8 cellular contexts compared by ENCODE assay signal in genomic region chr6:43427406-43428111, GRCh38. TPM values are rescaled to one million over a fixed set of nuclear protein-coding genes. Genes with fewer than 3 reads are reported as not detected.
DNase-seq lines count a peak whose midpoint lies in the region; ATAC-seq and TF ChIP-seq lines count a peak whose summit lies in the region.

A gene with protein sequence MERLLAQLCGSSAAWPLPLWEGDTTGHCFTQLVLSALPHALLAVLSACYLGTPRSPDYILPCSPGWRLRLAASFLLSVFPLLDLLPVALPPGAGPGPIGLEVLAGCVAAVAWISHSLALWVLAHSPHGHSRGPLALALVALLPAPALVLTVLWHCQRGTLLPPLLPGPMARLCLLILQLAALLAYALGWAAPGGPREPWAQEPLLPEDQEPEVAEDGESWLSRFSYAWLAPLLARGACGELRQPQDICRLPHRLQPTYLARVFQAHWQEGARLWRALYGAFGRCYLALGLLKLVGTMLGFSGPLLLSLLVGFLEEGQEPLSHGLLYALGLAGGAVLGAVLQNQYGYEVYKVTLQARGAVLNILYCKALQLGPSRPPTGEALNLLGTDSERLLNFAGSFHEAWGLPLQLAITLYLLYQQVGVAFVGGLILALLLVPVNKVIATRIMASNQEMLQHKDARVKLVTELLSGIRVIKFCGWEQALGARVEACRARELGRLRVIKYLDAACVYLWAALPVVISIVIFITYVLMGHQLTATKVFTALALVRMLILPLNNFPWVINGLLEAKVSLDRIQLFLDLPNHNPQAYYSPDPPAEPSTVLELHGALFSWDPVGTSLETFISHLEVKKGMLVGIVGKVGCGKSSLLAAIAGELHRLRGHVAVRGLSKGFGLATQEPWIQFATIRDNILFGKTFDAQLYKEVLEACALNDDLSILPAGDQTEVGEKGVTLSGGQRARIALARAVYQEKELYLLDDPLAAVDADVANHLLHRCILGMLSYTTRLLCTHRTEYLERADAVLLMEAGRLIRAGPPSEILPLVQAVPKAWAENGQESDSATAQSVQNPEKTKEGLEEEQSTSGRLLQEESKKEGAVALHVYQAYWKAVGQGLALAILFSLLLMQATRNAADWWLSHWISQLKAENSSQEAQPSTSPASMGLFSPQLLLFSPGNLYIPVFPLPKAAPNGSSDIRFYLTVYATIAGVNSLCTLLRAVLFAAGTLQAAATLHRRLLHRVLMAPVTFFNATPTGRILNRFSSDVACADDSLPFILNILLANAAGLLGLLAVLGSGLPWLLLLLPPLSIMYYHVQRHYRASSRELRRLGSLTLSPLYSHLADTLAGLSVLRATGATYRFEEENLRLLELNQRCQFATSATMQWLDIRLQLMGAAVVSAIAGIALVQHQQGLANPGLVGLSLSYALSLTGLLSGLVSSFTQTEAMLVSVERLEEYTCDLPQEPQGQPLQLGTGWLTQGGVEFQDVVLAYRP (N-terminal part only) (plus strand): TSS chr6:43427541. CDS start chr6:43427979, 438 bp downstream.

- H3K36me3 Mint-ChIP-seq in activated T-cell treated with anti-CD3 and anti-CD28 coated beads, Interleukin-2, amount 50 U/mL, for 24 hours (ENCODE audit: low read depth): peaks cover 32% of the 10 kb centered on the region

- H3K27ac ChIP-seq in esophagus (ENCODE audit: low read depth in 2 of 2, low read length in 1 of 2): peak within 1 kb of the TSS; percentile 83 to 98

- H3K27me3 ChIP-seq in esophagus (ENCODE audit: control insufficient read depth in 1 of 2, insufficient read depth in 2 of 2, low read length in 2 of 2): no peaks in the 10 kb centered on the region
- H3K27me3 ChIP-seq in mucosa of stomach (ENCODE audit: control insufficient read depth, insufficient read depth, low read length): no peaks in the 10 kb centered on the region

- H3K4me1 ChIP-seq in esophagus (ENCODE audit: control insufficient read depth in 2 of 2, insufficient read depth in 2 of 2, low read length in 1 of 2) (peaks cover 0 to 6% of the 10 kb centered on the region in 2 donors), mucosa of stomach (ENCODE audit: control insufficient read depth, insufficient read depth, low read length) (peaks cover 7% of the 10 kb centered on the region)

- no peaks in the 10 kb centered on the region for H3K27me3 Mint-ChIP-seq in activated T-cell treated with anti-CD3 and anti-CD28 coated beads, Interleukin-2, amount 50 U/mL, for 24 hours

- whole genome bisulfite sequencing in esophagus, 2 donors: 0% methylated on average over 45 to 49 of the region's 49 CpGs

- H3K4me1 Mint-ChIP-seq in activated T-cell treated with anti-CD3 and anti-CD28 coated beads, Interleukin-2, amount 50 U/mL, for 24 hours (ENCODE audit: low read depth): peaks cover 25% of the 10 kb centered on the region

- H3K36me3 ChIP-seq in esophagus (ENCODE audit: control insufficient read depth in 2 of 2, insufficient read depth in 2 of 2, low read length in 1 of 2): peaks cover 0 to 7% of the 10 kb centered on the region in 2 donors
- H3K36me3 ChIP-seq in mucosa of stomach (ENCODE audit: control insufficient read depth, insufficient read depth, low read length): no peaks in the 10 kb centered on the region

- DNase-seq in DMS79 (lab: John Stamatoyannopoulos, UW): peak; percentile 93
- DNase-seq in KBM-7: peak; percentile 94
- DNase-seq in activated T-cell treated with anti-CD3 and anti-CD28 coated beads, Interleukin-2, amount 50 U/mL, for 24 hours: peak; percentile 95
- DNase-seq in stimulated activated CD8-positive, alpha-beta memory T cell treated with anti-CD3 and anti-CD28 coated beads, Interleukin-7, amount 100 ng/mL, for 1 hour (ENCODE audit: low read depth in 2 of 2): peak; percentile 84 to 85

- peak within 1 kb of the TSS; percentile 96 for H3K4me3 Mint-ChIP-seq in activated T-cell treated with anti-CD3 and anti-CD28 coated beads, Interleukin-2, amount 50 U/mL, for 24 hours

- ATAC-seq in GM21717 (IDR thresholded peaks at IDR 0.05; ENCODE audit: unreplicated experiment): peak; percentile 86

- no peaks in the 10 kb centered on the region for H3K9me3 Mint-ChIP-seq in activated T-cell treated with anti-CD3 and anti-CD28 coated beads, Interleukin-2, amount 50 U/mL, for 24 hours

- peak within 1 kb of the TSS; percentile 72 for H3K9ac ChIP-seq in mucosa of stomach (ENCODE audit: low read length)

- peak within 1 kb of the TSS; percentile 99 for H3K27ac Mint-ChIP-seq in activated T-cell treated with anti-CD3 and anti-CD28 coated beads, Interleukin-2, amount 50 U/mL, for 24 hours

- H3K9me3 ChIP-seq in esophagus (ENCODE audit: control insufficient read depth in 2 of 2, insufficient read depth in 1 of 2, low read depth in 1 of 2, low read length in 1 of 2) (no peaks in the 10 kb centered on the region), mucosa of stomach (ENCODE audit: control insufficient read depth, low read length) (no peaks in the 10 kb centered on the region)

- in situ Hi-C loops in KBM-7 (cut with MboI; ENCODE audit: low pct_unique_long_range_greater_than_20kb, low sequenced_read_pairs): no loop called here

- peak within 1 kb of the TSS; percentile 71 to 87 for H3K4me3 ChIP-seq in esophagus (ENCODE audit: low read depth in 1 of 2, low read length in 2 of 2)
- H3K4me3 ChIP-seq in mucosa of stomach (ENCODE audit: low read length): peak within 1 kb of the TSS; percentile 92

TF ChIP-seq in PFSK-1, 5 proteins besides CTCF, POLR2A, EP300 and RAD21:
- TF ChIP-seq SIN3A (IDR thresholded peaks at IDR 0.05; ENCODE audit: borderline replicate concordance, insufficient read depth, low read length) (peak; percentile 86), TAF1 (IDR thresholded peaks at IDR 0.05; ENCODE audit: borderline replicate concordance, insufficient read depth, low read length) (peak; percentile 78; the same call in 1 of the 2 replicates), FOXP2 (optimal IDR thresholded peaks at IDR 0.05; ENCODE audit: borderline replicate concordance, extremely low read depth, extremely low read length, insufficient read depth) (peak; percentile 77), POLR2AphosphoS5 (IDR thresholded peaks at IDR 0.05; ENCODE audit: low read depth, low read length) (peak; percentile 84; the same call in 1 of the 2 replicates)
- TF ChIP-seq, protein P1, sequence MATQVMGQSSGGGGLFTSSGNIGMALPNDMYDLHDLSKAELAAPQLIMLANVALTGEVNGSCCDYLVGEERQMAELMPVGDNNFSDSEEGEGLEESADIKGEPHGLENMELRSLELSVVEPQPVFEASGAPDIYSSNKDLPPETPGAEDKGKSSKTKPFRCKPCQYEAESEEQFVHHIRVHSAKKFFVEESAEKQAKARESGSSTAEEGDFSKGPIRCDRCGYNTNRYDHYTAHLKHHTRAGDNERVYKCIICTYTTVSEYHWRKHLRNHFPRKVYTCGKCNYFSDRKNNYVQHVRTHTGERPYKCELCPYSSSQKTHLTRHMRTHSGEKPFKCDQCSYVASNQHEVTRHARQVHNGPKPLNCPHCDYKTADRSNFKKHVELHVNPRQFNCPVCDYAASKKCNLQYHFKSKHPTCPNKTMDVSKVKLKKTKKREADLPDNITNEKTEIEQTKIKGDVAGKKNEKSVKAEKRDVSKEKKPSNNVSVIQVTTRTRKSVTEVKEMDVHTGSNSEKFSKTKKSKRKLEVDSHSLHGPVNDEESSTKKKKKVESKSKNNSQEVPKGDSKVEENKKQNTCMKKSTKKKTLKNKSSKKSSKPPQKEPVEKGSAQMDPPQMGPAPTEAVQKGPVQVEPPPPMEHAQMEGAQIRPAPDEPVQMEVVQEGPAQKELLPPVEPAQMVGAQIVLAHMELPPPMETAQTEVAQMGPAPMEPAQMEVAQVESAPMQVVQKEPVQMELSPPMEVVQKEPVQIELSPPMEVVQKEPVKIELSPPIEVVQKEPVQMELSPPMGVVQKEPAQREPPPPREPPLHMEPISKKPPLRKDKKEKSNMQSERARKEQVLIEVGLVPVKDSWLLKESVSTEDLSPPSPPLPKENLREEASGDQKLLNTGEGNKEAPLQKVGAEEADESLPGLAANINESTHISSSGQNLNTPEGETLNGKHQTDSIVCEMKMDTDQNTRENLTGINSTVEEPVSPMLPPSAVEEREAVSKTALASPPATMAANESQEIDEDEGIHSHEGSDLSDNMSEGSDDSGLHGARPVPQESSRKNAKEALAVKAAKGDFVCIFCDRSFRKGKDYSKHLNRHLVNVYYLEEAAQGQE (IDR thresholded peaks at IDR 0.05; ENCODE audit: insufficient read depth in 1 of 2, low read depth in 2 of 2, low read length in 2 of 2): no peak
TF ChIP-seq in PFSK-1: peak in this region for 4.

RNA-seq across cellular contexts. Expression of the gene that starts here (rescaled TPM):
- polyA plus RNA-seq in PFSK-1 (2012; ENCODE audit: insufficient read length, low read depth): 25.6 TPM
- 10 to 100 TPM; 13.3 to 40.6 TPM for polyA plus RNA-seq in esophagus

Comparison
In these comparisons a context has a peak if more than half of its experiments do, and no peak if none do; other contexts are left out.
1. Peak in every context shown above with its lines: DNase-seq, ATAC-seq, H3K4me3 ChIP-seq and H3K27ac ChIP-seq.